12 cellular contexts compared by ENCODE assay signal in the genomic region with DNA sequence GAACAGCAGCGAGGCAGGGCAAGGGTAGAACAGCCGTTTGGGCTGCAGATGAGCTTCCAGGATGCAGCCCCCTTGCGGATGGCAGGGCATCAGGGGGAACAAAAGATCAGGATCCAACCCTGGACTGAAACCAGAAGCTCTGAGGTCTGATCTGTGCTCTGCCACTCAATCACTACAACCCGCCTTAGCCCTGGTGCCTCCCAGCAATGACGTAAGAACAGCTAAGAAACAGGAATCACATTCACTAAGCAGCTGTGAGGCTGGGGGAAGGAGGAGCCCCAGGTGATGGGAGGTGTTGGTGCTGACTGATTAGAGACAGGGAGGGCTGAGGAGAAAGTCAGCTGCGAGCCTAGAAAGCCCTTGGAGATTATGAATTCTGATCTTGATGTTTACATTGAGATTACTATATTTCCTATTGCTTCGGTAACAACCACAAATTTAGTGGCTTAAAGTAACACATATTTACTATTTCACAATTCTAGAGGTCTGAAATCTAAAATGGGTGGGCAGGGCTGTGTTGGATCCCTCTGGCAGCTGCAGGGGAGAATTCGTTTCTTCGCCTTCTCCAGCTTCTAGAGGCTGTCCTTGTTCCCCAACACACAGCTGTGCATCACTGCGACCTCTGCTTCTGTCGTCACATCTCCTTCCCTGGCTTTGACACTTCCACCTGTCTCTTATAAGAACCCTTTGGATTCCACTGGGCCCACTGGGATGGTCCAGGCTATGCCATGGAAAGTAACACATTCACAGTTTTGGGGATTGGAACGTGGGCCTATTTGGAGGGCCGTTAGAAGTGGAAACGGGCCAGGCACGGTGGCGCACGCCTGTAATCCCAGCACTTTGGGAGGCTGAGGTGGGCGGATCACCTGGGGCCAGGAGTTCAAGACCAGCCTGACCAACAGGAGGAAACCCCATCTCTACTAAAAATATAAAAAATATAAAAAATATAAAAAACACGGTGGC. TPM values are rescaled to one million over a fixed set of nuclear protein-coding genes. Genes with fewer than 3 reads are reported as not detected.
DNase-seq lines count a peak whose midpoint lies in the region; ATAC-seq and TF ChIP-seq lines count a peak whose summit lies in the region.
"Had no signal": no experiment of that assay in that cellular context is flagged by ENCODE, and none has a peak within 500 bp of the region (broad histone marks: within the 10 kb centered on the region; RNA-seq: fewer than 3 reads in every experiment).

No MANE protein-coding gene starts in this region.

- H3K27ac ChIP-seq in MM.1S (ENCODE audit: low read length) (no peak overlapping the region), SJCRH30 (no peak overlapping the region)
- H3K27ac ChIP-seq: C4-2B had no signal

- 0 out of 2 replicates have a peak, but pooled peaks cover 1% of the 10 kb centered on the region for H3F3A ChIP-seq in MM.1S (ENCODE audit: insufficient read depth, low read length)

- DNase-seq in BE2C (peak; percentile 34), MM.1S (peak; percentile 58), SJCRH30 (peak; percentile 67 to 84), left colon (peak; percentile 41 to 67), ureter (ENCODE audit: low spot score) (no peak), COR-L47 (lab: John Stamatoyannopoulos, UW) (no peak), foreskin melanocyte (no peak)
- DNase-seq: activated gamma-delta T cell, kidney glomerular epithelial cell, retina had no signal

- H3K9me3 ChIP-seq in BE2C (no peaks in the 10 kb centered on the region; the same call in 1 of the 2 replicates), MM.1S (replicated peaks; ENCODE audit: insufficient read depth, low read length) (no peaks in the 10 kb centered on the region), SJCRH30 (replicated peaks) (no peaks in the 10 kb centered on the region)

- no peaks in the 10 kb centered on the region for H4K20me1 ChIP-seq in MM.1S (ENCODE audit: insufficient read depth, low read length)

- H3K4me1 ChIP-seq in BE2C, result peaks cover 14% of the 10 kb centered on the region
- peaks cover 5% of the 10 kb centered on the region; the same call in 1 of the 2 replicates for H3K4me1 ChIP-seq in MM.1S (ENCODE audit: low read length)
- H3K4me1 ChIP-seq in SJCRH30, result peaks cover 24% of the 10 kb centered on the region

- H3K9ac ChIP-seq in MM.1S (ENCODE audit: low read length), result no peak overlapping the region

- no peaks in the 10 kb centered on the region for H3K79me2 ChIP-seq in MM.1S (ENCODE audit: low read length)

- H3K4me2 ChIP-seq in MM.1S (ENCODE audit: low read depth, low read length), result peak overlapping the region; percentile 21; the same call in 1 of the 2 replicates

- H3K36me3 ChIP-seq in BE2C, result no peaks in the 10 kb centered on the region
- H3K36me3 ChIP-seq in MM.1S (replicated peaks; ENCODE audit: insufficient read depth, low read length), result no peaks in the 10 kb centered on the region
- no peaks in the 10 kb centered on the region for H3K36me3 ChIP-seq in SJCRH30

- ATAC-seq in left colon (peak; percentile 50), HG02884 (IDR thresholded peaks at IDR 0.05; ENCODE audit: unreplicated experiment) (no peak)

- H3K9me2 ChIP-seq in MM.1S (replicated peaks; ENCODE audit: insufficient read depth, low read length), result no peaks in the 10 kb centered on the region

- H3K4me3 ChIP-seq in BE2C (ENCODE audit: low read depth, low read length) (no peak overlapping the region), MM.1S (ENCODE audit: low read length) (no peak overlapping the region), SJCRH30 (no peak overlapping the region)

- H2AFZ ChIP-seq in MM.1S (ENCODE audit: low read length), result no peak overlapping the region; the same call in 1 of the 2 replicates

- H3K27me3 ChIP-seq in BE2C (no peaks in the 10 kb centered on the region), MM.1S (replicated peaks; ENCODE audit: insufficient read depth, low read length) (peaks cover 6% of the 10 kb centered on the region; the same call in 1 of the 2 replicates), SJCRH30 (no peaks in the 10 kb centered on the region)

- TF ChIP-seq CTCF in BE2C (IDR thresholded peaks at IDR 0.05; ENCODE audit: low read depth, low read length), result peak; percentile 21; the same call in 1 of the 2 replicates
- TF ChIP-seq CTCF in MM.1S (IDR thresholded peaks at IDR 0.05; ENCODE audit: low read length), result peak; percentile 4; the same call in 1 of the 2 replicates

- intact Hi-C loops in left colon (cut with DNase I, micrococcal nuclease), result loop anchor here in 1 of 2 donors (10.0 kb wide), 1 partner anchor 71 kb away; no protein-coding TSS in a partner anchor

RNA-seq across cellular contexts. Expression of gene CD9, which starts 6.1 kb away (rescaled TPM):
- polyA plus RNA-seq in BE2C (2012; ENCODE audit: insufficient read depth, insufficient read length, low read depth), result 26.6 TPM
- total RNA-seq in SJCRH30 (2014; rRNA removed; shearing (Covaris generic)), result 220 and 239 TPM in 2 replicates
- total RNA-seq in left colon, result 100 to 1,000 TPM; 574 to 766 TPM
- total RNA-seq in ureter, result 427 TPM

Comparison
In these comparisons a context has a peak if more than half of its experiments do, and no peak if none do; other contexts are left out.
1. DNase-seq: peak in BE2C (single experiment), MM.1S (single experiment), SJCRH30 (2 of 2) and left colon (2 of 2); none in ureter (single experiment), COR-L47 (single experiment) and foreskin melanocyte (single experiment).